ENCODE assay signal across 26 cellular contexts in the genomic region with DNA sequence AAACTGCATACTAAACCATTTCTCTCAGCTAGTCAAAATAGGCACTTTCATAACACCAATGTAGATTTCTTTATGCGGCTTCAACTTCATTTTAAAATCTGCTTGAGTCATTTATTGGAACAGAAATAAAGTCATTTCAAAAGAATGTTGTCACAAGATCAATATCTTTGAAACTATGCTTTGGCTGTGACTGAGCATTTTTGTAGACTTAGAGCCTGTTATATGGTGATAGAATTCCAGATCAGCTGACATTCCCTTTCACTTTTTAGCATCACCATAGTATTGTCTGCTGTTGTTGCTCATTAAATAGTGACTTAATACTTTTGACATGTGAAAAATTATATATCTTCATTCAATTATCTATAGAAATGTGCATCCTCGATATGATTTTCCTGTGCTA.
"Had no signal": no experiment of that assay in that cellular context is flagged by ENCODE, and none has a peak within 500 bp of the region (broad histone marks: within the 10 kb centered on the region; RNA-seq: fewer than 3 reads in every experiment).

No MANE protein-coding gene starts in this region.

- FAIRE-seq: frontal cortex had no signal

- H3K36me3 Mint-ChIP-seq: activated naive CD8-positive, alpha-beta T cell; memory B cell; stimulated activated effector memory CD8-positive, alpha-beta T cell treated with anti-CD3 and anti-CD28 coated beads, Interleukin-12 subunit alpha, Interleukin-12 subunit beta, amount 100 ng/mL, for 72 hours had no signal

- H3K4me1 Mint-ChIP-seq: activated T-helper 17 cell treated with anti-CD3 and anti-CD28 coated beads, Interleukin-2, amount 50 U/mL, for 72 hours; memory B cell; nephron progenitor cell; stimulated activated effector memory CD8-positive, alpha-beta T cell treated with anti-CD3 and anti-CD28 coated beads, Interleukin-12 subunit alpha, Interleukin-12 subunit beta, amount 100 ng/mL, for 72 hours; stimulated activated naive CD8-positive, alpha-beta T cell treated with anti-CD3 and anti-CD28 coated beads, Interleukin-15, amount 100 ng/mL, for 72 hours had no signal

- H3K4me1 ChIP-seq: parathyroid adenoma, right lobe of liver, suprapubic skin, transverse colon, vagina had no signal

- ATAC-seq: activated T-helper 17 cell treated with anti-CD3 and anti-CD28 coated beads, Interleukin-2, amount 50 U/mL, for 72 hours; mucosa of descending colon; stimulated activated effector memory CD8-positive, alpha-beta T cell treated with anti-CD3 and anti-CD28 coated beads, Interleukin-12 subunit alpha, Interleukin-12 subunit beta, amount 100 ng/mL, for 72 hours; stimulated activated naive CD8-positive, alpha-beta T cell treated with anti-CD3 and anti-CD28 coated beads, Interleukin-15, amount 100 ng/mL, for 72 hours had no signal

- H3K27me3 ChIP-seq: brain microvascular endothelial cell, right lobe of liver, suprapubic skin, transverse colon, vagina had no signal

- DNase-seq: activated CD4-positive, alpha-beta T cell treated with anti-CD3 and anti-CD28 coated beads for 1 hour; activated naive CD4-positive, alpha-beta T cell; activated T-cell treated with anti-CD3 and anti-CD28 coated beads, Interleukin-2, amount 50 U/mL, for 24 hours; amniotic stem cell; brain microvascular endothelial cell; central memory CD4-positive, alpha-beta T cell; dermis blood vessel endothelial cell; effector CD8-positive, alpha-beta T cell; hippocampal formation; mucosa of descending colon; nephron progenitor cell; nucleus accumbens; right lobe of liver; stimulated activated CD4-positive, alpha-beta T cell treated with anti-CD3 and anti-CD28 coated beads, Interleukin-2, amount 100 ng/mL, for 24 hours; stimulated activated naive CD8-positive, alpha-beta T cell treated with anti-CD3 and anti-CD28 coated beads, Interleukin-15, amount 100 ng/mL, for 72 hours; T-helper 9 cell; transverse colon had no signal

- H3K4me3 Mint-ChIP-seq: activated naive CD8-positive, alpha-beta T cell; activated T-cell treated with anti-CD3 and anti-CD28 coated beads, Interleukin-2, amount 50 U/mL, for 24 hours; activated T-helper 17 cell treated with anti-CD3 and anti-CD28 coated beads, Interleukin-2, amount 50 U/mL, for 72 hours; memory B cell; nephron progenitor cell; stimulated activated effector memory CD8-positive, alpha-beta T cell treated with anti-CD3 and anti-CD28 coated beads, Interleukin-12 subunit alpha, Interleukin-12 subunit beta, amount 100 ng/mL, for 72 hours; stimulated activated naive CD8-positive, alpha-beta T cell treated with anti-CD3 and anti-CD28 coated beads, Interleukin-15, amount 100 ng/mL, for 72 hours had no signal

- H3K36me3 ChIP-seq: brain microvascular endothelial cell, right lobe of liver, suprapubic skin, transverse colon, vagina had no signal

- H3K4me3 ChIP-seq: mucosa of descending colon, right lobe of liver, skin epidermis, suprapubic skin, transverse colon, vagina had no signal

- H3K9ac ChIP-seq: parathyroid adenoma had no signal

- H2AFZ ChIP-seq: parathyroid adenoma had no signal

- H3K27me3 Mint-ChIP-seq: activated naive CD8-positive, alpha-beta T cell; activated T-cell treated with anti-CD3 and anti-CD28 coated beads, Interleukin-2, amount 50 U/mL, for 24 hours; activated T-helper 17 cell treated with anti-CD3 and anti-CD28 coated beads, Interleukin-2, amount 50 U/mL, for 72 hours; memory B cell; stimulated activated naive CD8-positive, alpha-beta T cell treated with anti-CD3 and anti-CD28 coated beads, Interleukin-15, amount 100 ng/mL, for 72 hours had no signal

- H3K9me3 Mint-ChIP-seq: nephron progenitor cell had no signal

- H3K9me3 ChIP-seq: right lobe of liver, suprapubic skin, transverse colon, vagina had no signal

- H3K27ac ChIP-seq: brain microvascular endothelial cell, parathyroid adenoma, right lobe of liver, suprapubic skin, transverse colon, vagina had no signal

- H3K27ac Mint-ChIP-seq: activated naive CD8-positive, alpha-beta T cell; activated T-cell treated with anti-CD3 and anti-CD28 coated beads, Interleukin-2, amount 50 U/mL, for 24 hours; activated T-helper 17 cell treated with anti-CD3 and anti-CD28 coated beads, Interleukin-2, amount 50 U/mL, for 72 hours; memory B cell; stimulated activated effector memory CD8-positive, alpha-beta T cell treated with anti-CD3 and anti-CD28 coated beads, Interleukin-12 subunit alpha, Interleukin-12 subunit beta, amount 100 ng/mL, for 72 hours; stimulated activated naive CD8-positive, alpha-beta T cell treated with anti-CD3 and anti-CD28 coated beads, Interleukin-15, amount 100 ng/mL, for 72 hours had no signal

- H3K79me2 ChIP-seq: parathyroid adenoma had no signal
